9 cellular contexts compared by ENCODE assay signal in the genomic region with DNA sequence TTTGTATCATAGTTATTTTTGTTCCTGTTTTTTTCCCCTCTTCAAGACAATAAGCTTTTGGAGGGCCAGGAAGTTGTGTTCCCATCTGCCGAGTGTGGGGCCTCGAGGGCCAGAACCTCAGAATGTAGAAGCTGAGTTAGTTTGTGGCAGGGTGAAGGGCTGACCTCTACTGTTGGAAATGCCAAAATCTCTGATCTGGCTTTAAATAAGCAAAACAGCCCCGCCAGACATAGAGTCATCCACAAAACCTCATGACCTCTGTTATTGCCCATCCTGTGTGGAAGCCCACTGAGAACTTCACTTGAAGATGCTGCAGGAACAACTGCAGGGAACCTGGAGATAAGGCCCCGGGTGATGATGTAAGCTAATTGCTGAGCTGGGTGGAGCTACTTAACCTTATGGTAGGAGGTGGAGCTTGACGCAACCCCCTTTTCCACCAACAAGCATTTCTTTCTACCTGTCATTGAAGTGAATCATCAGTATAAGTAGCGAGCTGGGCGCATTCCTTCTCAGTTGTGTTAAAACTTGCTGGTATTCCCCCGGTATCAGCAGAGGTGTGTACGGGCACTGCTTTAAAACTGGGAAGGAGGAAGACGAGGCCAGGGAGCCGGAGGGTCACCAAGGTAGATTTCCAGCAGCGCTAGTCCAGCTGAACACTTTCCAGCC.
DNase-seq lines count a peak whose midpoint lies in the region; ATAC-seq and TF ChIP-seq lines count a peak whose summit lies in the region.
"Had no signal": no experiment of that assay in that cellular context is flagged by ENCODE, and none has a peak within 500 bp of the region (broad histone marks: within the 10 kb centered on the region; RNA-seq: fewer than 3 reads in every experiment).

No MANE protein-coding gene starts in this region.

- H3K27ac ChIP-seq in epithelial cell of prostate, result peak overlapping the region; percentile 84

- H3K36me3 Mint-ChIP-seq in neural crest cell (ENCODE audit: low read depth), result no peaks in the 10 kb centered on the region
- H3K36me3 Mint-ChIP-seq in effector memory CD8-positive, alpha-beta T cell (ENCODE audit: insufficient read depth), result no peaks in the 10 kb centered on the region

- no peaks in the 10 kb centered on the region for H3K9me3 Mint-ChIP-seq in neural crest cell
- peaks cover 0 to 3% of the 10 kb centered on the region in 2 donors for H3K9me3 Mint-ChIP-seq in effector memory CD8-positive, alpha-beta T cell

- H3K27ac Mint-ChIP-seq in neural crest cell (ENCODE audit: unreplicated experiment), result peak overlapping the region; percentile 20
- no peak overlapping the region for H3K27ac Mint-ChIP-seq in effector memory CD8-positive, alpha-beta T cell

- no peak for TF ChIP-seq CTCF in neural crest cell (conservative IDR thresholded peaks at IDR 0.05)

- peak overlapping the region; percentile 5 for H3K4me3 Mint-ChIP-seq in neural crest cell
- no peak overlapping the region for H3K4me3 Mint-ChIP-seq in effector memory CD8-positive, alpha-beta T cell

- peaks cover 65% of the 10 kb centered on the region for H3K4me1 Mint-ChIP-seq in neural crest cell
- H3K4me1 Mint-ChIP-seq in effector memory CD8-positive, alpha-beta T cell (ENCODE audit: low read depth in 2 of 2), result peaks cover 0 to 3% of the 10 kb centered on the region in 2 donors

- no peaks in the 10 kb centered on the region for H3K27me3 Mint-ChIP-seq in neural crest cell (ENCODE audit: low read depth)
- H3K27me3 Mint-ChIP-seq in effector memory CD8-positive, alpha-beta T cell, result peaks cover 18 to 38% of the 10 kb centered on the region in 2 donors

- ATAC-seq in activated CD4-positive, CD25-positive, alpha-beta regulatory T cell treated with anti-CD3 and anti-CD28 coated beads, Interleukin-2, amount 50 U/mL, for 24 hours, result no peak
- no peak for ATAC-seq in effector memory CD8-positive, alpha-beta T cell (replicated peaks)

- DNase-seq in Daoy (ENCODE audit: low read depth), result peak; percentile 91
- peak; percentile 4 for DNase-seq in OCI-M1 (lab: John Stamatoyannopoulos, UW)
- DNase-seq in epithelial cell of prostate (ENCODE audit: low read depth, low spot score), result peak; percentile 98
- DNase-seq in neural crest cell (ENCODE audit: low read depth, low spot score), result no peak
- no peak for DNase-seq in NCI-H526 treated with DMSO at 0.1 percent for 48 hours (lab: John Stamatoyannopoulos, UW)
- DNase-seq in epidermal melanocyte (ENCODE audit: insufficient read length, low spot score), result no peak
- no peak for DNase-seq in effector memory CD8-positive, alpha-beta T cell
- DNase-seq: NCI-H748 treated with DMSO at 0.1 percent for 48 hours had no signal

Comparison
In these comparisons a context has a peak if more than half of its experiments do, and no peak if none do; other contexts are left out.
1. DNase-seq: peak in Daoy (single experiment), OCI-M1 (single experiment) and epithelial cell of prostate (single experiment); none in neural crest cell (single experiment), NCI-H526 treated with DMSO at 0.1 percent for 48 hours (single experiment), epidermal melanocyte (single experiment) and effector memory CD8-positive, alpha-beta T cell (0 of 3).